Comparison of ENCODE assay signal across 25 cellular contexts in genomic region chr16:85237817-85238216, GRCh38.
DNase-seq lines count a peak whose midpoint lies in the region; FAIRE-seq and TF ChIP-seq lines count a peak whose summit lies in the region.
"Had no signal": no experiment of that assay in that cellular context is flagged by ENCODE, and none has a peak within 500 bp of the region (broad histone marks: within the 10 kb centered on the region; RNA-seq: fewer than 3 reads in every experiment).

No MANE protein-coding gene starts in this region.

- H3K14ac ChIP-seq in H1 (ENCODE audit: insufficient read length): no peak overlapping the region

- no peak for FAIRE-seq in H1 (lab: Jason Lieb, UNC)
- FAIRE-seq: keratinocyte had no signal

- H2AFZ ChIP-seq in H1 (ENCODE audit: low read length): no peak overlapping the region
- no peak overlapping the region for H2AFZ ChIP-seq in mammary epithelial cell (ENCODE audit: low read depth, low read length)
- H2AFZ ChIP-seq: parathyroid adenoma had no signal

- TF ChIP-seq CTCF in HFFc6 (IDR thresholded peaks at IDR 0.05): no peak
- no peak for TF ChIP-seq CTCF in H1 (IDR thresholded peaks at IDR 0.05; ENCODE audit: control extremely low read depth in 1 of 3, insufficient read depth in 1 of 3, low read depth in 1 of 3, low read length in 3 of 3)
- TF ChIP-seq CTCF in mesothelial cell of epicardium (IDR thresholded peaks at IDR 0.05; ENCODE audit: unreplicated experiment): no peak
- no peak for TF ChIP-seq CTCF in type B pancreatic cell (conservative IDR thresholded peaks at IDR 0.05)
- no peak for TF ChIP-seq CTCF in mammary epithelial cell (conservative IDR thresholded peaks at IDR 0.05 in 1 of 2, IDR thresholded peaks at IDR 0.05 in 1 of 2; ENCODE audit: extremely low read depth in 1 of 2, insufficient read depth in 1 of 2, low read depth in 1 of 2, low read length in 2 of 2)
- TF ChIP-seq CTCF in left ventricle myocardium inferior (IDR thresholded peaks at IDR 0.05; ENCODE audit: borderline replicate concordance): no peak

- H4K5ac ChIP-seq in H1 (ENCODE audit: insufficient read length, low read depth, low read length): peak overlapping the region; percentile 47

- no peaks in the 10 kb centered on the region for H3K36me3 Mint-ChIP-seq in HFFc6 (ENCODE audit: low read depth)
- no peaks in the 10 kb centered on the region for H3K36me3 Mint-ChIP-seq in mesothelial cell of epicardium
- no peaks in the 10 kb centered on the region for H3K36me3 Mint-ChIP-seq in type B pancreatic cell
- H3K36me3 Mint-ChIP-seq: stimulated activated memory B cell treated with anti-CD40 and anti-IgM and Interleukin-4, amounts not matched to agents 10 μg/mL and 1 μg/mL and 100 μg/mL, for 72 hours had no signal

- no peak overlapping the region for H3K56ac ChIP-seq in H1 (replicated peaks; ENCODE audit: insufficient read length, low read depth, low read length)

- no peak overlapping the region for H3K4me3 Mint-ChIP-seq in HFFc6
- H3K4me3 Mint-ChIP-seq in mesothelial cell of epicardium: no peak overlapping the region
- peak overlapping the region; percentile 34 for H3K4me3 Mint-ChIP-seq in type B pancreatic cell
- H3K4me3 Mint-ChIP-seq: activated CD8-positive, alpha-beta T cell treated with anti-CD3 and anti-CD28 coated beads, Interleukin-2, amount 10 ng/mL, durations not matched to agents 7 days and 5 days; stimulated activated memory B cell treated with anti-CD40 and anti-IgM and Interleukin-4, amounts not matched to agents 10 μg/mL and 1 μg/mL and 100 μg/mL, for 72 hours had no signal

- intact Hi-C loops in mammary epithelial cell (cut with micrococcal nuclease): no loop called here
- intact Hi-C loops in left ventricle myocardium inferior (cut with micrococcal nuclease): loop anchor here (10.0 kb wide), 1 partner anchor 123 kb away; the partner anchor contains the start of gene CIBAR2

- H3K4ac ChIP-seq in H1 (replicated peaks; ENCODE audit: insufficient read length, low read depth, low read length): no peak overlapping the region

- peaks cover 0 to 5% of the 10 kb centered on the region in 2 experiments for H4K20me1 ChIP-seq in H1 (replicated peaks in 1 of 2; ENCODE audit: control insufficient read depth in 1 of 2, insufficient read depth in 2 of 2, low read length in 2 of 2)
- H4K20me1 ChIP-seq in mammary epithelial cell (ENCODE audit: insufficient read depth, low read length): no peaks in the 10 kb centered on the region

- no peaks in the 10 kb centered on the region for H3K9me3 Mint-ChIP-seq in HFFc6
- no peaks in the 10 kb centered on the region for H3K9me3 Mint-ChIP-seq in mesothelial cell of epicardium
- no peaks in the 10 kb centered on the region for H3K9me3 Mint-ChIP-seq in type B pancreatic cell
- H3K9me3 Mint-ChIP-seq: stimulated activated memory B cell treated with anti-CD40 and anti-IgM and Interleukin-4, amounts not matched to agents 10 μg/mL and 1 μg/mL and 100 μg/mL, for 72 hours had no signal

- H3K27ac ChIP-seq in H1 (ENCODE audit: low read depth, low read length) (no peak overlapping the region), mammary epithelial cell (ENCODE audit: insufficient read depth, low read depth, low read length) (no peak overlapping the region), left ventricle myocardium inferior (replicated peaks) (no peak overlapping the region)
- H3K27ac ChIP-seq: HL-60, lower lobe of right lung, parathyroid adenoma, testis had no signal

- H3K9ac ChIP-seq in H1 (replicated peaks in 1 of 4; ENCODE audit: extremely low read depth in 1 of 4, low read depth in 3 of 4, low read length in 3 of 4): no peak overlapping the region
- no peak overlapping the region for H3K9ac ChIP-seq in mammary epithelial cell (ENCODE audit: insufficient read depth, low read length)
- H3K9ac ChIP-seq: parathyroid adenoma had no signal

- no peak overlapping the region; the same call in 1 of the 2 replicates for H2AK5ac ChIP-seq in H1 (ENCODE audit: low read depth, low read length)

- H3K9me3 ChIP-seq in H1 (ENCODE audit: insufficient read depth in 2 of 2, low read depth in 1 of 2, low read length in 1 of 2) (no peaks in the 10 kb centered on the region), mammary epithelial cell (replicated peaks; ENCODE audit: insufficient read depth, low read length) (no peaks in the 10 kb centered on the region), left ventricle myocardium inferior (replicated peaks) (no peaks in the 10 kb centered on the region)
- H3K9me3 ChIP-seq: lower lobe of right lung, testis had no signal

- in situ Hi-C loops in mammary epithelial cell (cut with MboI; ENCODE audit: low sequenced_read_pairs in 2 of 2): no loop called here

- H3K36me3 ChIP-seq in H1 (ENCODE audit: control insufficient read depth in 2 of 4, insufficient read depth in 4 of 4, low read length in 3 of 4) (no peaks in the 10 kb centered on the region), mammary epithelial cell (ENCODE audit: insufficient read depth, low read length) (no peaks in the 10 kb centered on the region), left ventricle myocardium inferior (no peaks in the 10 kb centered on the region)
- H3K36me3 ChIP-seq: lower lobe of right lung had no signal

- H3K4me2 ChIP-seq in H1 (ENCODE audit: insufficient read depth in 1 of 2, low read depth in 2 of 2, low read length in 2 of 2) (peak overlapping the region; percentile 43 to 46; a peak in 2 of 4 replicates), mammary epithelial cell (ENCODE audit: insufficient read depth, low read depth, low read length) (no peak overlapping the region)

- no TSS peak for BruUV-seq in mammary epithelial cell (replicated peaks; lab: Mats Ljungman, UMichigan)

- H3K23me2 ChIP-seq in H1 (ENCODE audit: low read depth, low read length): peaks cover 5% of the 10 kb centered on the region; the same call in 1 of the 2 replicates

- no peak for TF ChIP-seq RAD21 in H1 (IDR thresholded peaks at IDR 0.05 in 1 of 2, conservative IDR thresholded peaks at IDR 0.05 in 1 of 2; ENCODE audit: low read depth in 2 of 2, low read length in 2 of 2)

- H3K79me1 ChIP-seq in H1 (ENCODE audit: low read depth, low read length): peaks cover 4% of the 10 kb centered on the region

- no peak for DNase-seq in HFFc6
- DNase-seq in H1 (ENCODE audit: low read depth in 1 of 2, low spot score in 2 of 2): no peak
- DNase-seq in mesothelial cell of epicardium (ENCODE audit: low spot score in 2 of 2, unreplicated experiment in 2 of 2): no peak
- no peak for DNase-seq in type B pancreatic cell (ENCODE audit: extremely low spot score, unreplicated experiment)
- no peak for DNase-seq in foreskin melanocyte
- DNase-seq in mammary epithelial cell: no peak
- DNase-seq in left ventricle myocardium inferior: no peak
- DNase-seq: activated CD4-positive, CD25-positive, alpha-beta regulatory T cell; activated CD8-positive, alpha-beta T cell treated with anti-CD3 and anti-CD28 coated beads, Interleukin-2, amount 10 ng/mL, durations not matched to agents 7 days and 5 days; activated naive CD4-positive, alpha-beta T cell; activated T-cell treated with anti-CD3 and anti-CD28 coated beads, Interleukin-2, amount 50 U/mL, for 1 hour; AML-193; Calu3; cerebellar nuclear complex; effector memory CD4-positive, alpha-beta T cell; hippocampal formation; NCI-H1417 treated with DMSO at 0.1 percent for 48 hours; NCI-H526; T1000 had no signal

- no peak overlapping the region for H2BK120ac ChIP-seq in H1 (replicated peaks; ENCODE audit: low read depth, low read length)

- H2BK5ac ChIP-seq in H1 (ENCODE audit: low read depth, low read length): 0 out of 2 replicates have a peak overlapping the region, but pooled peaks have one; percentile 52

- H3K4me3 ChIP-seq in H1 (ENCODE audit: extremely low read depth in 1 of 4, insufficient read depth in 2 of 4, low read depth in 3 of 4, low read length in 4 of 4) (no peak overlapping the region), mammary epithelial cell (replicated peaks in 1 of 3; ENCODE audit: insufficient read depth in 1 of 3, low read depth in 2 of 3, low read length in 3 of 3) (no peak overlapping the region), left ventricle myocardium inferior (no peak overlapping the region)
- H3K4me3 ChIP-seq: lower lobe of right lung, testis had no signal

- POLR2A ChIA-PET in H1 (lab: Charles Lee; ENCODE audit: partially characterized antibody): interaction anchor here (1.2 kb wide), 1 partner anchor 111 kb away, joined by 3 read pairs; no protein-coding TSS in a partner anchor

- CTCF ChIA-PET in H1 (lab: Charles Lee; ENCODE audit: partially characterized antibody): interaction anchor here (0.9 to 33.8 kb wide), 10 partner anchors 9 to 123 kb away, joined by 3 to 371 read pairs (median 3); no protein-coding TSS in a partner anchor
- CTCF ChIA-PET in mammary epithelial cell (lab: Charles Lee; ENCODE audit: low non-redundant PET): no interaction called here

- no peak for TF ChIP-seq POLR2A in H1 (IDR thresholded peaks at IDR 0.05; ENCODE audit: control extremely low read depth in 1 of 2, low read depth in 2 of 2, low read length in 2 of 2)

- H3K27ac Mint-ChIP-seq in HFFc6 (peak overlapping the region; percentile 85), mesothelial cell of epicardium (peak overlapping the region; percentile 61), type B pancreatic cell (no peak overlapping the region)
- H3K27ac Mint-ChIP-seq: activated CD8-positive, alpha-beta T cell treated with anti-CD3 and anti-CD28 coated beads, Interleukin-2, amount 10 ng/mL, durations not matched to agents 7 days and 5 days; stimulated activated memory B cell treated with anti-CD40 and anti-IgM and Interleukin-4, amounts not matched to agents 10 μg/mL and 1 μg/mL and 100 μg/mL, for 72 hours had no signal

- H2BK20ac ChIP-seq in H1 (ENCODE audit: low read length): no peak overlapping the region

- H2BK15ac ChIP-seq in H1 (ENCODE audit: low read length): peak overlapping the region; percentile 92; the same call in 1 of the 2 replicates

- H4K8ac ChIP-seq in H1 (ENCODE audit: extremely low read depth, insufficient read depth, low read length): peak overlapping the region; percentile 74

- WGBS in H1 (ENCODE audit: extremely low coverage in 1 of 2, insufficient coverage in 1 of 2, insufficient read length in 1 of 2, insufficient replicate concordance in 2 of 2, low coverage in 1 of 2, low lambda C conversion rate in 2 of 2, missing lambda C conversion rate in 1 of 2), 2 experiments: 90% methylated on average over 4 of the region's 6 CpGs; no CpG with 5 or more reads in 1 of the 2 experiments
- WGBS in mammary epithelial cell (ENCODE audit: low coverage, missing lambda C conversion rate): 98% methylated on average over 3 of the region's 6 CpGs

- H3K27me3 ChIP-seq in H1 (replicated peaks in 1 of 4; ENCODE audit: control insufficient read depth in 3 of 4, extremely low read depth in 1 of 4, insufficient read depth in 3 of 4, low read length in 3 of 4) (no peaks in the 10 kb centered on the region; a peak in 2 of 7 replicates), mammary epithelial cell (ENCODE audit: insufficient read depth, low read length) (no peaks in the 10 kb centered on the region), left ventricle myocardium inferior (ENCODE audit: low read depth) (no peaks in the 10 kb centered on the region)
- H3K27me3 ChIP-seq: testis had no signal

- TF ChIP-seq EP300 in H1 (IDR thresholded peaks at IDR 0.05; ENCODE audit: borderline replicate concordance in 1 of 2, low read depth in 2 of 2, low read length in 2 of 2): no peak

- H3K18ac ChIP-seq in H1 (ENCODE audit: extremely low read depth, low read length): peak overlapping the region; percentile 87

- H3K4me1 Mint-ChIP-seq in HFFc6 (ENCODE audit: low read depth) (peaks cover 36% of the 10 kb centered on the region), mesothelial cell of epicardium (peaks cover 29% of the 10 kb centered on the region), type B pancreatic cell (ENCODE audit: unreplicated experiment) (peaks cover 28% of the 10 kb centered on the region)

- dilution Hi-C loops in mammary epithelial cell (cut with HindIII; ENCODE audit: low sequenced_read_pairs): no loop called here

- H3K27me3 Mint-ChIP-seq in HFFc6 (ENCODE audit: insufficient read depth) (no peaks in the 10 kb centered on the region), mesothelial cell of epicardium (ENCODE audit: low read depth) (no peaks in the 10 kb centered on the region), type B pancreatic cell (no peaks in the 10 kb centered on the region)

- no peak overlapping the region for H3K23ac ChIP-seq in H1 (ENCODE audit: insufficient read length)

- H2BK12ac ChIP-seq in H1 (ENCODE audit: low read depth, low read length): peak overlapping the region; percentile 95; the same call in 1 of the 2 replicates

- no peak overlapping the region for H4K91ac ChIP-seq in H1 (replicated peaks; ENCODE audit: insufficient read length, low read length)

- H3K79me2 ChIP-seq in H1 (ENCODE audit: control insufficient read depth in 1 of 2, insufficient read depth in 2 of 2, low read length in 2 of 2) (peaks cover 0 to 7% of the 10 kb centered on the region in 2 experiments; a peak in 1 of 4 replicates), mammary epithelial cell (ENCODE audit: insufficient read depth, low read length) (no peaks in the 10 kb centered on the region)

- H3K4me1 ChIP-seq in H1 (replicated peaks in 1 of 4; ENCODE audit: control insufficient read depth in 3 of 4, insufficient read depth in 4 of 4, low read length in 3 of 4) (peaks cover 4 to 41% (median 27%) of the 10 kb centered on the region in 4 experiments), mammary epithelial cell (ENCODE audit: insufficient read depth, low read length) (peaks cover 6% of the 10 kb centered on the region), left ventricle myocardium inferior (peaks cover 43% of the 10 kb centered on the region)
